1 cellular context compared by ENCODE assay signal in the genomic region with DNA sequence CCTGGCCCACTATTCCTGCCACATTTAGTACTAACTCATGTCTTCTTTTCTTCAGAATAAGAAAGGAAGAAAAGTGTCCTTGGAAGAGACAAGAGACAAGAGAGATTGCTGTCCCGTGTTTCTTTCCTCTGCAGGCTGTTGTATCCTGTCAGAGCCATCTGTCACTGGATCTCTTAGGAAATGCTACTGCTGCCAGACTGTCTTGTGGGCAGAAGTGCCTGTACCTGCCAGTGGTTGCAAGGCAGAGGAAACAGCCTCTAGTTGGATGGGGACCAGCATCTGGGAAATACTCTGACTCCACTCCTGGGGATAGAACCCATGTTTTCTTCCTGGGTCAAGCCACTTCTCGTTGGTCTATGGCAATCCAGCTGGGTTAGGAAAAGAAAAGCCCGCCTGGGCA.
TF ChIP-seq lines count a peak whose summit lies in the region.

No MANE protein-coding gene starts in this region.

TF ChIP-seq in A549, 52 proteins besides CTCF, POLR2A, EP300 and RAD21 (continued from another document):
- no peak for TF ChIP-seq HOXB5 (CRISPR knock-in tag; IDR thresholded peaks at IDR 0.05)
- TF ChIP-seq NR3C1 (IDR thresholded peaks at IDR 0.05) = no peak
